ENCODE assay signal across 13 cellular contexts in genomic region chr11:19597194-19597593, GRCh38.
DNase-seq lines count a peak whose midpoint lies in the region; TF ChIP-seq lines count a peak whose summit lies in the region.
"Had no signal": no experiment of that assay in that cellular context is flagged by ENCODE, and none has a peak within 500 bp of the region (broad histone marks: within the 10 kb centered on the region; RNA-seq: fewer than 3 reads in every experiment).

No MANE protein-coding gene starts in this region.

- TF ChIP-seq CTCF in sigmoid colon (IDR thresholded peaks at IDR 0.05), result no peak

- H3K9me3 ChIP-seq in SJCRH30 (replicated peaks) (no peaks in the 10 kb centered on the region), sigmoid colon (no peaks in the 10 kb centered on the region)

- no peak for TF ChIP-seq EP300 in sigmoid colon (IDR thresholded peaks at IDR 0.05)

- TF ChIP-seq POLR2A in sigmoid colon (IDR thresholded peaks at IDR 0.05), result no peak

- H3K4me1 ChIP-seq in SJCRH30 (peaks cover 34% of the 10 kb centered on the region), sigmoid colon (peaks cover 0 to 25% (median 25%) of the 10 kb centered on the region in 4 donors)

- H3K27ac ChIP-seq in SJCRH30 (peak overlapping the region; percentile 99), sigmoid colon (peak overlapping the region in 3 of 4 donors; percentile 74 to 87 (median 84))

- H3K27me3 ChIP-seq in SJCRH30, result no peaks in the 10 kb centered on the region
- H3K27me3 ChIP-seq in sigmoid colon, result no peaks in the 10 kb centered on the region

- WGBS in sigmoid colon, 2 donors, result 85 to 88% methylated on average over 1 of the region's 1 CpG

- H3K4me3 ChIP-seq in SJCRH30 (peak overlapping the region; percentile 54), sigmoid colon (no peak overlapping the region)
- H3K4me3 ChIP-seq: GM12878 had no signal

- DNase-seq in Daoy (ENCODE audit: low read depth) (peak; percentile 70), SJCRH30 (peak; percentile 89 to 96), fibroblast of gingiva (ENCODE audit: low read depth) (peak; percentile 33), sigmoid colon (no peak), C1 segment of cervical spinal cord (lab: John Stamatoyannopoulos, UW) (no peak), DMS153 (lab: John Stamatoyannopoulos, UW) (no peak), HPDE6-E6E7 (ENCODE audit: extremely low spot score) (no peak)
- no peak for DNase-seq in effector CD8-positive, alpha-beta T cell (lab: John Stamatoyannopoulos, UW)
- DNase-seq: activated CD8-positive, alpha-beta memory T cell treated with anti-CD3 and anti-CD28 coated beads, Interleukin-2, amount 10 ng/mL, durations not matched to agents 7 days and 5 days; effector memory CD4-positive, alpha-beta T cell; Kasumi-1; small intestine had no signal

- intact Hi-C loops in sigmoid colon (cut with DNase I), result no loop called here

- H3K36me3 ChIP-seq in SJCRH30, result peaks cover 3% of the 10 kb centered on the region; the same call in 1 of the 2 replicates
- no peaks in the 10 kb centered on the region for H3K36me3 ChIP-seq in sigmoid colon

Comparison
In these comparisons a context has a peak if more than half of its experiments do, and no peak if none do; other contexts are left out.
1. DNase-seq: peak in Daoy (single experiment), SJCRH30 (2 of 2) and fibroblast of gingiva (single experiment); none in sigmoid colon (single experiment), C1 segment of cervical spinal cord (0 of 14), effector CD8-positive, alpha-beta T cell (single experiment), DMS153 (single experiment) and HPDE6-E6E7 (single experiment).